In the genomic region with DNA sequence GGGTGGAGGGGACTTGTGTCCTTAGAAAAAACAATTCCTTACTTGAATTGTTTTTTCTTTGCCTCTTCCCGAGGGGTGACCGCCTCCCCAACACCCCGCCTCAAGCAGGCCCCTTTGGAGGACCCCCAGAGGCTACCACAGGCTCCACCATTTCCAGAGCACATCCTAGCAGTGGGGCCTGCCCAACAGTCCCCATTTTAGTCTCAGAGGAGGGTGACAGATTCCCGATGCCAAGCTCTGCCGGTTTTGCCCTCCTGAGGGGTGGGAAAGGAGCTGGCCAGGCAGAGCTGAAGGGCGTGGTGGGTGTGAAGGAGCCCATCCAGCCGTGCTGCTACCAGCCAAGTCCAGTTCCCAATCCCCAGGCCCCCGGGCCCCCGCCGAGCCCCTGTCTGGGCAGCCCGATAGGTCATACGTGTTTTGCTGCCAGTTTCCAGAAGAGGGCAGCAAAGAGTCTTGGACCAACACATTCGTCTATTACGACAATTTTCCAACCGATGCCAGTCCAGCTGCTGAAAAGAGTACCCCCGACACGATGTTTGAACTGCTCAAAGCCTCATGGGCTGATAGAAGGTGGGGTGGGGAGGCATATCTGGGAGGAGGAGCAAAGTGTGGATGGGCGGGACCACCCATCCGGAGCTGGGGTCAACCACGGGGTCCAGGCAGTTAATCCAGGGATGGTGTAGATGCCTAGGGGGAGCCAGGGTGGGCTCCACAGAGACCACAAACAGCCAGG, we compare ENCODE assay signal across 1 cellular context.
TF ChIP-seq lines count a peak whose summit lies in the region.

No MANE protein-coding gene starts in this region.

TF ChIP-seq in HEK293, 187 proteins besides CTCF, POLR2A, EP300 and RAD21 (continued from another document):
- TF ChIP-seq, protein P1, sequence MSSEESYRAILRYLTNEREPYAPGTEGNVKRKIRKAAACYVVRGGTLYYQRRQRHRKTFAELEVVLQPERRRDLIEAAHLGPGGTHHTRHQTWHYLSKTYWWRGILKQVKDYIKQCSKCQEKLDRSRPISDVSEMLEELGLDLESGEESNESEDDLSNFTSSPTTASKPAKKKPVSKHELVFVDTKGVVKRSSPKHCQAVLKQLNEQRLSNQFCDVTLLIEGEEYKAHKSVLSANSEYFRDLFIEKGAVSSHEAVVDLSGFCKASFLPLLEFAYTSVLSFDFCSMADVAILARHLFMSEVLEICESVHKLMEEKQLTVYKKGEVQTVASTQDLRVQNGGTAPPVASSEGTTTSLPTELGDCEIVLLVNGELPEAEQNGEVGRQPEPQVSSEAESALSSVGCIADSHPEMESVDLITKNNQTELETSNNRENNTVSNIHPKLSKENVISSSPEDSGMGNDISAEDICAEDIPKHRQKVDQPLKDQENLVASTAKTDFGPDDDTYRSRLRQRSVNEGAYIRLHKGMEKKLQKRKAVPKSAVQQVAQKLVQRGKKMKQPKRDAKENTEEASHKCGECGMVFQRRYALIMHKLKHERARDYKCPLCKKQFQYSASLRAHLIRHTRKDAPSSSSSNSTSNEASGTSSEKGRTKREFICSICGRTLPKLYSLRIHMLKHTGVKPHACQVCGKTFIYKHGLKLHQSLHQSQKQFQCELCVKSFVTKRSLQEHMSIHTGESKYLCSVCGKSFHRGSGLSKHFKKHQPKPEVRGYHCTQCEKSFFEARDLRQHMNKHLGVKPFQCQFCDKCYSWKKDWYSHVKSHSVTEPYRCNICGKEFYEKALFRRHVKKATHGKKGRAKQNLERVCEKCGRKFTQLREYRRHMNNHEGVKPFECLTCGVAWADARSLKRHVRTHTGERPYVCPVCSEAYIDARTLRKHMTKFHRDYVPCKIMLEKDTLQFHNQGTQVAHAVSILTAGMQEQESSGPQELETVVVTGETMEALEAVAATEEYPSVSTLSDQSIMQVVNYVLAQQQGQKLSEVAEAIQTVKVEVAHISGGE (tag by site-specific recombination; conservative IDR thresholded peaks at IDR 0.05; ENCODE audit: low read depth), result no peak
- TF ChIP-seq ZNF184 (tag by site-specific recombination; IDR thresholded peaks at IDR 0.05) (no peak), ZNF670 (tag by site-specific recombination; IDR thresholded peaks at IDR 0.05; ENCODE audit: low read depth) (no peak), ZNF626 (tag by site-specific recombination; IDR thresholded peaks at IDR 0.05) (no peak), ZNF548 (tag by site-specific recombination; IDR thresholded peaks at IDR 0.05) (no peak), ZFP41 (tag by site-specific recombination; IDR thresholded peaks at IDR 0.05; ENCODE audit: borderline replicate concordance) (no peak), KLF10 (tag by site-specific recombination; IDR thresholded peaks at IDR 0.05) (no peak), ZNF221 (tag by site-specific recombination; IDR thresholded peaks at IDR 0.05; ENCODE audit: borderline replicate concordance) (no peak), ZNF654 (tag by site-specific recombination; IDR thresholded peaks at IDR 0.05; ENCODE audit: low read depth) (peak; percentile 79), ZBTB8A (tag by site-specific recombination; IDR thresholded peaks at IDR 0.05) (no peak), OSR2 (tag by site-specific recombination; IDR thresholded peaks at IDR 0.05) (no peak), ZNF175 (tag by site-specific recombination; IDR thresholded peaks at IDR 0.05) (no peak), ZNF354C (tag by site-specific recombination; IDR thresholded peaks at IDR 0.05; ENCODE audit: borderline replicate concordance, low read depth) (no peak), ZFP3 (tag by site-specific recombination; IDR thresholded peaks at IDR 0.05; ENCODE audit: low read depth) (no peak)
- TF ChIP-seq, protein P2, sequence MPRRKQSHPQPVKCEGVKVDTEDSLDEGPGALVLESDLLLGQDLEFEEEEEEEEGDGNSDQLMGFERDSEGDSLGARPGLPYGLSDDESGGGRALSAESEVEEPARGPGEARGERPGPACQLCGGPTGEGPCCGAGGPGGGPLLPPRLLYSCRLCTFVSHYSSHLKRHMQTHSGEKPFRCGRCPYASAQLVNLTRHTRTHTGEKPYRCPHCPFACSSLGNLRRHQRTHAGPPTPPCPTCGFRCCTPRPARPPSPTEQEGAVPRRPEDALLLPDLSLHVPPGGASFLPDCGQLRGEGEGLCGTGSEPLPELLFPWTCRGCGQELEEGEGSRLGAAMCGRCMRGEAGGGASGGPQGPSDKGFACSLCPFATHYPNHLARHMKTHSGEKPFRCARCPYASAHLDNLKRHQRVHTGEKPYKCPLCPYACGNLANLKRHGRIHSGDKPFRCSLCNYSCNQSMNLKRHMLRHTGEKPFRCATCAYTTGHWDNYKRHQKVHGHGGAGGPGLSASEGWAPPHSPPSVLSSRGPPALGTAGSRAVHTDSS (tag by site-specific recombination; IDR thresholded peaks at IDR 0.05), result no peak
- TF ChIP-seq, protein P3, sequence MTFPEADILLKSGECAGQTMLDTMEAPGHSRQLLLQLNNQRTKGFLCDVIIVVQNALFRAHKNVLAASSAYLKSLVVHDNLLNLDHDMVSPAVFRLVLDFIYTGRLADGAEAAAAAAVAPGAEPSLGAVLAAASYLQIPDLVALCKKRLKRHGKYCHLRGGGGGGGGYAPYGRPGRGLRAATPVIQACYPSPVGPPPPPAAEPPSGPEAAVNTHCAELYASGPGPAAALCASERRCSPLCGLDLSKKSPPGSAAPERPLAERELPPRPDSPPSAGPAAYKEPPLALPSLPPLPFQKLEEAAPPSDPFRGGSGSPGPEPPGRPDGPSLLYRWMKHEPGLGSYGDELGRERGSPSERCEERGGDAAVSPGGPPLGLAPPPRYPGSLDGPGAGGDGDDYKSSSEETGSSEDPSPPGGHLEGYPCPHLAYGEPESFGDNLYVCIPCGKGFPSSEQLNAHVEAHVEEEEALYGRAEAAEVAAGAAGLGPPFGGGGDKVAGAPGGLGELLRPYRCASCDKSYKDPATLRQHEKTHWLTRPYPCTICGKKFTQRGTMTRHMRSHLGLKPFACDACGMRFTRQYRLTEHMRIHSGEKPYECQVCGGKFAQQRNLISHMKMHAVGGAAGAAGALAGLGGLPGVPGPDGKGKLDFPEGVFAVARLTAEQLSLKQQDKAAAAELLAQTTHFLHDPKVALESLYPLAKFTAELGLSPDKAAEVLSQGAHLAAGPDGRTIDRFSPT (tag by site-specific recombination; IDR thresholded peaks at IDR 0.05), result peak; percentile 44
- TF ChIP-seq, protein P4, sequence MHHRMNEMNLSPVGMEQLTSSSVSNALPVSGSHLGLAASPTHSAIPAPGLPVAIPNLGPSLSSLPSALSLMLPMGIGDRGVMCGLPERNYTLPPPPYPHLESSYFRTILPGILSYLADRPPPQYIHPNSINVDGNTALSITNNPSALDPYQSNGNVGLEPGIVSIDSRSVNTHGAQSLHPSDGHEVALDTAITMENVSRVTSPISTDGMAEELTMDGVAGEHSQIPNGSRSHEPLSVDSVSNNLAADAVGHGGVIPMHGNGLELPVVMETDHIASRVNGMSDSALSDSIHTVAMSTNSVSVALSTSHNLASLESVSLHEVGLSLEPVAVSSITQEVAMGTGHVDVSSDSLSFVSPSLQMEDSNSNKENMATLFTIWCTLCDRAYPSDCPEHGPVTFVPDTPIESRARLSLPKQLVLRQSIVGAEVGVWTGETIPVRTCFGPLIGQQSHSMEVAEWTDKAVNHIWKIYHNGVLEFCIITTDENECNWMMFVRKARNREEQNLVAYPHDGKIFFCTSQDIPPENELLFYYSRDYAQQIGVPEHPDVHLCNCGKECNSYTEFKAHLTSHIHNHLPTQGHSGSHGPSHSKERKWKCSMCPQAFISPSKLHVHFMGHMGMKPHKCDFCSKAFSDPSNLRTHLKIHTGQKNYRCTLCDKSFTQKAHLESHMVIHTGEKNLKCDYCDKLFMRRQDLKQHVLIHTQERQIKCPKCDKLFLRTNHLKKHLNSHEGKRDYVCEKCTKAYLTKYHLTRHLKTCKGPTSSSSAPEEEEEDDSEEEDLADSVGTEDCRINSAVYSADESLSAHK (tag by site-specific recombination; IDR thresholded peaks at IDR 0.05), result no peak
